In genomic region chr4:168569066-168569908, GRCh38 we compare ENCODE assay signal across 10 cellular contexts.
A peak's percentile ranks its signal among the peaks of the same experiment; 100 is the strongest.
DNase-seq lines count a peak whose midpoint lies in the region; ATAC-seq and TF ChIP-seq lines count a peak whose summit lies in the region.
"Had no signal": no experiment of that assay in that cellular context is flagged by ENCODE, and none has a peak within 500 bp of the region (broad histone marks: within the 10 kb centered on the region; RNA-seq: fewer than 3 reads in every experiment).

No MANE protein-coding gene starts in this region.

- peak overlapping the region; percentile 31 for H3K4me3 ChIP-seq in GM23248
- no peak overlapping the region for H3K4me3 ChIP-seq in colonic mucosa
- H3K4me3 ChIP-seq in prostate gland: no peak overlapping the region

- no peak for TF ChIP-seq POLR2A in prostate gland (IDR thresholded peaks at IDR 0.05)

- H3K9me3 ChIP-seq in GM23248 (ENCODE audit: low read depth): no peaks in the 10 kb centered on the region
- H3K9me3 ChIP-seq in colonic mucosa: no peaks in the 10 kb centered on the region
- H3K9me3 ChIP-seq in prostate gland: no peaks in the 10 kb centered on the region

- TF ChIP-seq CTCF in colonic mucosa (IDR thresholded peaks at IDR 0.05): no peak
- no peak for TF ChIP-seq CTCF in prostate gland (IDR thresholded peaks at IDR 0.05)

- peak overlapping the region; percentile 58; the same call in 1 of the 2 replicates for H2AFZ ChIP-seq in GM23248

- H3K4me2 ChIP-seq in GM23248 (ENCODE audit: unreplicated experiment): peak overlapping the region; percentile 26

- no peak overlapping the region for H3K9ac ChIP-seq in GM23248
- no peak overlapping the region for H3K9ac ChIP-seq in colonic mucosa (ENCODE audit: low read depth in 2 of 2, low read length in 2 of 2)

- peaks cover 26% of the 10 kb centered on the region for H3F3A ChIP-seq in GM23248 (ENCODE audit: insufficient read depth)

- H3K27ac ChIP-seq in GM23248 (peak overlapping the region; percentile 23; the same call in 1 of the 2 replicates), colonic mucosa (peak overlapping the region; percentile 11), prostate gland (no peak overlapping the region)

- in situ Hi-C loops in GM23248 (cut with MboI): no loop called here

- H3K27me3 ChIP-seq in GM23248 (replicated peaks; ENCODE audit: insufficient read depth) (no peaks in the 10 kb centered on the region), colonic mucosa (no peaks in the 10 kb centered on the region), prostate gland (replicated peaks; ENCODE audit: insufficient read depth) (no peaks in the 10 kb centered on the region)

- WGBS in GM23248 (ENCODE audit: low coverage in 1 of 2, low lambda C conversion rate in 2 of 2, missing lambda C conversion rate in 2 of 2), 2 experiments: 8 to 12% methylated on average over 8 of the region's 8 CpGs
- WGBS in prostate gland: 18% methylated on average over 8 of the region's 8 CpGs

- DNase-seq in GM23248: peak; percentile 68
- DNase-seq in NCI-H446 treated with DMSO at 0.1 percent for 48 hours (lab: John Stamatoyannopoulos, UW): peak; percentile 87
- DNase-seq in colonic mucosa: peak; percentile 57
- peak; percentile 21 for DNase-seq in prostate gland (ENCODE audit: low spot score)
- no peak for DNase-seq in COR-L47 (lab: John Stamatoyannopoulos, UW)
- DNase-seq in NCI-H1417 treated with DMSO at 0.1 percent for 48 hours (lab: John Stamatoyannopoulos, UW): no peak
- DNase-seq: activated gamma-delta T cell, naive B cell had no signal

- no peaks in the 10 kb centered on the region for H3K36me3 ChIP-seq in GM23248 (ENCODE audit: low read depth)
- H3K36me3 ChIP-seq in colonic mucosa: no peaks in the 10 kb centered on the region
- no peaks in the 10 kb centered on the region for H3K36me3 ChIP-seq in prostate gland

- H3K9me2 ChIP-seq in GM23248 (ENCODE audit: insufficient read depth): no peaks in the 10 kb centered on the region

- H4K20me1 ChIP-seq in GM23248 (ENCODE audit: insufficient read depth): no peaks in the 10 kb centered on the region

- intact Hi-C loops in colonic mucosa (cut with DNase I): no loop called here
- intact Hi-C loops in prostate gland (cut with DNase I): no loop called here

- peaks cover 20% of the 10 kb centered on the region for H3K4me1 ChIP-seq in GM23248 (ENCODE audit: insufficient read depth)
- no peaks in the 10 kb centered on the region for H3K4me1 ChIP-seq in colonic mucosa
- H3K4me1 ChIP-seq in prostate gland (replicated peaks): no peaks in the 10 kb centered on the region

- no peaks in the 10 kb centered on the region for H3K79me2 ChIP-seq in GM23248 (ENCODE audit: insufficient read depth)

- ATAC-seq in GM18858 (IDR thresholded peaks at IDR 0.05; ENCODE audit: unreplicated experiment) (no peak), GM21529 (IDR thresholded peaks at IDR 0.05; ENCODE audit: unreplicated experiment) (no peak)

Comparison
In these comparisons a context has a peak if more than half of its experiments do, and no peak if none do; other contexts are left out.
1. DNase-seq: peak in GM23248 (single experiment), NCI-H446 treated with DMSO at 0.1 percent for 48 hours (single experiment), colonic mucosa (single experiment) and prostate gland (single experiment); none in COR-L47 (single experiment) and NCI-H1417 treated with DMSO at 0.1 percent for 48 hours (single experiment).
2. H3K27ac ChIP-seq: peak in GM23248 (single experiment) and colonic mucosa (single experiment); none in prostate gland (0 of 2).